In genomic region chr2:105787376-105788318, GRCh38 we compare ENCODE assay signal across 11 cellular contexts. TPM values are rescaled to one million over a fixed set of nuclear protein-coding genes. Genes with fewer than 3 reads are reported as not detected.
DNase-seq lines count a peak whose midpoint lies in the region; ATAC-seq and TF ChIP-seq lines count a peak whose summit lies in the region.
"Had no signal": no experiment of that assay in that cellular context is flagged by ENCODE, and none has a peak within 500 bp of the region (broad histone marks: within the 10 kb centered on the region; RNA-seq: fewer than 3 reads in every experiment).

No MANE protein-coding gene starts in this region.

- H2AFZ ChIP-seq in MM.1S (ENCODE audit: low read length): no peak overlapping the region

- DNase-seq in activated CD4-positive, alpha-beta T cell treated with anti-CD3 and anti-CD28 coated beads, Interleukin-2, amount 10 ng/mL, durations not matched to agents 24 days and 14 days: peak; percentile 87
- DNase-seq in fibroblast of peridontal ligament (ENCODE audit: extremely low read depth) (peak; percentile 54), MM.1S (no peak), cerebellar cortex (ENCODE audit: low spot score) (no peak), stomach (no peak), C1 segment of cervical spinal cord (lab: John Stamatoyannopoulos, UW) (no peak)
- DNase-seq: NCI-H1105, ovary had no signal

- no peak overlapping the region for H3K9ac ChIP-seq in MM.1S (ENCODE audit: low read length)

- peaks cover 33% of the 10 kb centered on the region for H3K36me3 Mint-ChIP-seq in activated CD4-positive, alpha-beta T cell treated with anti-CD3 and anti-CD28 coated beads, Interleukin-2, amount 10 ng/mL, durations not matched to agents 24 days and 14 days (ENCODE audit: low read depth)

- H3K36me3 ChIP-seq in MM.1S (replicated peaks; ENCODE audit: insufficient read depth, low read length): no peaks in the 10 kb centered on the region
- H3K36me3 ChIP-seq in stomach: peaks cover 0 to 6% (median 3%) of the 10 kb centered on the region in 4 donors
- H3K36me3 ChIP-seq: ovary had no signal

- peaks cover 100% of the 10 kb centered on the region for H3K79me2 ChIP-seq in MM.1S (ENCODE audit: low read length)

- no peaks in the 10 kb centered on the region for H3K9me2 ChIP-seq in MM.1S (replicated peaks; ENCODE audit: insufficient read depth, low read length)

- no peaks in the 10 kb centered on the region for H3K27me3 Mint-ChIP-seq in activated CD4-positive, alpha-beta T cell treated with anti-CD3 and anti-CD28 coated beads, Interleukin-2, amount 10 ng/mL, durations not matched to agents 24 days and 14 days

- H3F3A ChIP-seq in MM.1S (ENCODE audit: insufficient read depth, low read length): peaks cover 26% of the 10 kb centered on the region

- peaks cover 80% of the 10 kb centered on the region for H3K4me1 Mint-ChIP-seq in activated CD4-positive, alpha-beta T cell treated with anti-CD3 and anti-CD28 coated beads, Interleukin-2, amount 10 ng/mL, durations not matched to agents 24 days and 14 days

- peak overlapping the region; percentile 62 for H3K4me3 Mint-ChIP-seq in activated CD4-positive, alpha-beta T cell treated with anti-CD3 and anti-CD28 coated beads, Interleukin-2, amount 10 ng/mL, durations not matched to agents 24 days and 14 days

- intact Hi-C loops in activated CD4-positive, alpha-beta T cell treated with anti-CD3 and anti-CD28 coated beads, Interleukin-2, amount 10 ng/mL, durations not matched to agents 24 days and 14 days (cut with micrococcal nuclease): loop anchor here (1.0 kb wide), 2 partner anchors 10 kb away; no protein-coding TSS in a partner anchor
- intact Hi-C loops in stomach (cut with DNase I; ENCODE audit: low total_unique reads): no loop called here

- H3K4me3 ChIP-seq in MM.1S (ENCODE audit: low read length) (no peak overlapping the region), stomach (no peak overlapping the region)
- H3K4me3 ChIP-seq: ovary, Peyer's patch had no signal

- H3K27ac ChIP-seq in 22Rv1: no peak overlapping the region
- no peak overlapping the region for H3K27ac ChIP-seq in MM.1S (ENCODE audit: low read length)
- H3K27ac ChIP-seq in stomach: peak overlapping the region in 1 of 5 donors; percentile 20
- H3K27ac ChIP-seq: ovary had no signal

- H3K4me1 ChIP-seq in MM.1S (ENCODE audit: low read length): peaks cover 50% of the 10 kb centered on the region
- H3K4me1 ChIP-seq in stomach: peaks cover 23 to 90% (median 71%) of the 10 kb centered on the region in 4 donors

- H4K20me1 ChIP-seq in MM.1S (ENCODE audit: insufficient read depth, low read length): peaks cover 9% of the 10 kb centered on the region; the same call in 1 of the 2 replicates

- H3K9me3 ChIP-seq in MM.1S (replicated peaks; ENCODE audit: insufficient read depth, low read length) (no peaks in the 10 kb centered on the region), stomach (no peaks in the 10 kb centered on the region)
- H3K9me3 ChIP-seq: ovary, Peyer's patch had no signal

- peak; percentile 37 for ATAC-seq in GM21526 (IDR thresholded peaks at IDR 0.05; ENCODE audit: low FRiP score, unreplicated experiment)

- TF ChIP-seq CTCF in 22Rv1 (IDR thresholded peaks at IDR 0.05) (peak; percentile 49), MM.1S (IDR thresholded peaks at IDR 0.05; ENCODE audit: low read length) (no peak), stomach (IDR thresholded peaks at IDR 0.05) (no peak)

- whole genome bisulfite sequencing in stomach, 5 donors: 76 to 92% (median 89%) methylated on average over 10 to 11 of the region's 11 CpGs

- no peak for TF ChIP-seq POLR2A in stomach (IDR thresholded peaks at IDR 0.05)

- H3K27me3 ChIP-seq in MM.1S (replicated peaks; ENCODE audit: insufficient read depth, low read length) (no peaks in the 10 kb centered on the region), stomach (no peaks in the 10 kb centered on the region)
- H3K27me3 ChIP-seq: ovary, Peyer's patch had no signal

- TF ChIP-seq EP300 in stomach (IDR thresholded peaks at IDR 0.05): no peak

- H3K4me2 ChIP-seq in MM.1S (ENCODE audit: low read depth, low read length): no peak overlapping the region

- H3K27ac Mint-ChIP-seq in activated CD4-positive, alpha-beta T cell treated with anti-CD3 and anti-CD28 coated beads, Interleukin-2, amount 10 ng/mL, durations not matched to agents 24 days and 14 days: peak overlapping the region; percentile 92

- H3K9me3 Mint-ChIP-seq in activated CD4-positive, alpha-beta T cell treated with anti-CD3 and anti-CD28 coated beads, Interleukin-2, amount 10 ng/mL, durations not matched to agents 24 days and 14 days: no peaks in the 10 kb centered on the region

RNA-seq across cellular contexts. Expression of gene NCK2, which starts 42.9 kb away (rescaled TPM):
- total RNA-seq in activated CD4-positive, alpha-beta T cell treated with anti-CD3 and anti-CD28 coated beads, Interleukin-2, amount 10 ng/mL, durations not matched to agents 24 days and 14 days: 85.8 and 86.2 TPM in 2 replicates
- 10 to 100 TPM; 27.0 to 88.9 (median 40.3) TPM for total RNA-seq in stomach
- polyA plus RNA-seq in stomach: 10 to 100 TPM; 23.1 to 61.6 (median 45.5) TPM

Comparison
In these comparisons a context has a peak if more than half of its experiments do, and no peak if none do; other contexts are left out.
1. DNase-seq: peak in activated CD4-positive, alpha-beta T cell treated with anti-CD3 and anti-CD28 coated beads, Interleukin-2, amount 10 ng/mL, durations not matched to agents 24 days and 14 days (single experiment) and fibroblast of peridontal ligament (single experiment); none in MM.1S (single experiment), cerebellar cortex (single experiment), stomach (single experiment) and C1 segment of cervical spinal cord (0 of 14).